18 cellular contexts compared by ENCODE assay signal in genomic region chr5:69431424-69432303, GRCh38.
"Had no signal": no experiment of that assay in that cellular context is flagged by ENCODE, and none has a peak within 500 bp of the region (broad histone marks: within the 10 kb centered on the region; RNA-seq: fewer than 3 reads in every experiment).

No MANE protein-coding gene starts in this region.

- H3K4me3 ChIP-seq: coronary artery, heart left ventricle, sigmoid colon, skin epidermis, suprapubic skin, thyroid gland, upper lobe of left lung, uterus had no signal

- H3K27ac ChIP-seq: coronary artery, heart left ventricle, sigmoid colon, skin epidermis, suprapubic skin, thyroid gland, upper lobe of left lung, uterus had no signal

- H3K4me1 ChIP-seq: heart left ventricle, sigmoid colon, suprapubic skin, uterus had no signal

- H3K9me3 ChIP-seq: heart left ventricle, sigmoid colon, suprapubic skin, thyroid gland, upper lobe of left lung, uterus had no signal

- H3K27me3 Mint-ChIP-seq: naive B cell had no signal

- H3K36me3 ChIP-seq: heart left ventricle, sigmoid colon, uterus had no signal

- H3K27me3 ChIP-seq: heart left ventricle, sigmoid colon, suprapubic skin, thyroid gland, upper lobe of left lung, uterus had no signal

- H3K27ac Mint-ChIP-seq: endodermal cell, nephron progenitor cell had no signal

- H3K4me1 Mint-ChIP-seq: endodermal cell, naive B cell had no signal

- DNase-seq: effector CD4-positive, alpha-beta T cell; endodermal cell; heart left ventricle; hippocampal formation; kidney glomerular epithelial cell; mesendoderm; naive B cell; nephron progenitor cell; sigmoid colon; stimulated activated CD4-positive, alpha-beta T cell treated with anti-CD3 and anti-CD28 coated beads, Interleukin-2, amount 100 ng/mL, for 24 hours; stimulated activated CD4-positive, alpha-beta T cell treated with anti-CD3 and anti-CD28 coated beads, Interleukin-4, amount 100 ng/mL, for 4 hours; stimulated activated naive CD8-positive, alpha-beta T cell treated with anti-CD3 and anti-CD28 coated beads, Interleukin-15, Interleukin-2, amounts not matched to agents 100 U/mL and 50 U/mL, for 24 hours; thyroid gland; upper lobe of left lung; uterus had no signal

- H3K4me3 Mint-ChIP-seq: endodermal cell, naive B cell, nephron progenitor cell had no signal

- H3K36me3 Mint-ChIP-seq: naive B cell had no signal

- H3K9me3 Mint-ChIP-seq: endodermal cell, naive B cell, nephron progenitor cell had no signal

- ATAC-seq: heart left ventricle; stimulated activated naive CD8-positive, alpha-beta T cell treated with anti-CD3 and anti-CD28 coated beads, Interleukin-15, Interleukin-2, amounts not matched to agents 100 U/mL and 50 U/mL, for 24 hours had no signal
